Comparison of ENCODE assay signal across 17 cellular contexts in genomic region chr4:90960433-90960832, GRCh38.
"Had no signal": no experiment of that assay in that cellular context is flagged by ENCODE, and none has a peak within 500 bp of the region (broad histone marks: within the 10 kb centered on the region; RNA-seq: fewer than 3 reads in every experiment).

No MANE protein-coding gene starts in this region.

- H3K27me3 Mint-ChIP-seq: activated B cell treated with CpG ODN at 0.5 μM for 24 hours; activated CD4-positive, alpha-beta T cell treated with anti-CD3 and anti-CD28 coated beads, Interleukin-2, amount 10 ng/mL, durations not matched to agents 7 days and 5 days; natural killer cell treated with Interleukin-12 subunit alpha and Interleukin-12 subunit beta and Interleukin-15 and Interleukin-18, amount 100 ng/mL, for 72 hours; stimulated activated naive B cell treated with anti-CD40 and anti-IgM and Interleukin-4, amounts not matched to agents 10 μg/mL and 1 μg/mL and 100 μg/mL, for 72 hours had no signal

- H3K27ac ChIP-seq: cardiac muscle cell, esophagus squamous epithelium, psoas muscle, spleen, transverse colon had no signal

- H3K9me3 Mint-ChIP-seq: activated CD4-positive, alpha-beta T cell treated with anti-CD3 and anti-CD28 coated beads, Interleukin-2, amount 10 ng/mL, durations not matched to agents 7 days and 5 days had no signal

- H3K27ac Mint-ChIP-seq: activated B cell treated with CpG ODN at 0.5 μM for 24 hours; activated CD4-positive, alpha-beta T cell treated with anti-CD3 and anti-CD28 coated beads, Interleukin-2, amount 10 ng/mL, durations not matched to agents 7 days and 5 days; activated naive CD4-positive, alpha-beta T cell treated with anti-CD3 and anti-CD28 coated beads for 36 hours; immature natural killer cell; natural killer cell treated with Interleukin-12 subunit alpha and Interleukin-12 subunit beta and Interleukin-15 and Interleukin-18, amount 100 ng/mL, for 72 hours; stimulated activated naive B cell treated with anti-CD40 and anti-IgM and Interleukin-4, amounts not matched to agents 10 μg/mL and 1 μg/mL and 100 μg/mL, for 72 hours had no signal

- H3K9me3 ChIP-seq: esophagus squamous epithelium, psoas muscle, transverse colon had no signal

- H3K4me3 Mint-ChIP-seq: activated B cell treated with CpG ODN at 0.5 μM for 24 hours; activated CD4-positive, alpha-beta T cell treated with anti-CD3 and anti-CD28 coated beads, Interleukin-2, amount 10 ng/mL, durations not matched to agents 7 days and 5 days; activated naive CD4-positive, alpha-beta T cell treated with anti-CD3 and anti-CD28 coated beads for 36 hours; immature natural killer cell; natural killer cell treated with Interleukin-12 subunit alpha and Interleukin-12 subunit beta and Interleukin-15 and Interleukin-18, amount 100 ng/mL, for 72 hours; stimulated activated naive B cell treated with anti-CD40 and anti-IgM and Interleukin-4, amounts not matched to agents 10 μg/mL and 1 μg/mL and 100 μg/mL, for 72 hours had no signal

- H3K4me3 ChIP-seq: cardiac muscle cell, esophagus squamous epithelium, psoas muscle, spleen, transverse colon had no signal

- DNase-seq: activated B cell treated with CpG ODN at 0.5 μM for 24 hours; activated CD4-positive, alpha-beta T cell treated with anti-CD3 and anti-CD28 coated beads, Interleukin-2, amount 10 ng/mL, durations not matched to agents 7 days and 5 days; activated CD8-positive, alpha-beta memory T cell treated with anti-CD3 and anti-CD28 coated beads for 24 hours; activated naive CD4-positive, alpha-beta T cell treated with anti-CD3 and anti-CD28 coated beads for 36 hours; esophagus squamous epithelium; foreskin fibroblast; glutamatergic neuron; immature natural killer cell; left cardiac atrium; psoas muscle; spleen; stimulated activated CD4-positive, alpha-beta T cell treated with anti-CD3 and anti-CD28 coated beads, Interleukin-1b, Interleukin-23, amount 100 ng/mL, for 48 hours; stimulated activated naive B cell treated with anti-CD40 and anti-IgM and Interleukin-4, amounts not matched to agents 10 μg/mL and 1 μg/mL and 100 μg/mL, for 72 hours; transverse colon had no signal

- H3K27me3 ChIP-seq: cardiac muscle cell, esophagus squamous epithelium, spleen, transverse colon had no signal

- H3K36me3 ChIP-seq: cardiac muscle cell, esophagus squamous epithelium, spleen, transverse colon had no signal

- H3K4me1 Mint-ChIP-seq: activated B cell treated with CpG ODN at 0.5 μM for 24 hours; activated CD4-positive, alpha-beta T cell treated with anti-CD3 and anti-CD28 coated beads, Interleukin-2, amount 10 ng/mL, durations not matched to agents 7 days and 5 days; immature natural killer cell; stimulated activated naive B cell treated with anti-CD40 and anti-IgM and Interleukin-4, amounts not matched to agents 10 μg/mL and 1 μg/mL and 100 μg/mL, for 72 hours had no signal

- ATAC-seq: left cardiac atrium; natural killer cell treated with Interleukin-12 subunit alpha and Interleukin-12 subunit beta and Interleukin-15 and Interleukin-18, amount 100 ng/mL, for 72 hours; psoas muscle; sciatic nerve; stimulated activated naive B cell treated with anti-CD40 and anti-IgM and Interleukin-4, amounts not matched to agents 10 μg/mL and 1 μg/mL and 100 μg/mL, for 72 hours had no signal

- H3K4me1 ChIP-seq: esophagus squamous epithelium, psoas muscle, spleen had no signal
